9 cellular contexts compared by ENCODE assay signal in the genomic region with DNA sequence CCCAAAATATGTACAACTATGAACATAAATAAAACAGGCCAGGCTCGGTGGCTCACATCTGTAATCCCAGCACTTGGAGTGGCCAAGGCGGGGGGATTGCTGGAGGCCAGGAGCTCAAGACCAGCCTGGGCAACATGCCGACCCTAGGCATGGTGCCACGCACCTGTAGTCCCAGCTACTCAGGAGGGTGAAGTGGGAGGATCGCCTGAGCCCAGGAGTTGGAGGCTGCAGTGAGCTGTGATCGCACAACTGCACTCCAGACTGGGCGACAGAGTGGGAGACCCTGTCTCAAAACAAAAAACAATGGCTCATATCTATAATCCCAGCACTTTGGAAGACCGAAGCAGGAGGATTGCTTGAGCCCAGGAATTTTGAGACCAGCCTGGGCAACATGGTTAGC. TPM values are rescaled to one million over a fixed set of nuclear protein-coding genes. Genes with fewer than 3 reads are reported as not detected.
DNase-seq lines count a peak whose midpoint lies in the region; ATAC-seq, FAIRE-seq and TF ChIP-seq lines count a peak whose summit lies in the region.
"Had no signal": no experiment of that assay in that cellular context is flagged by ENCODE, and none has a peak within 500 bp of the region (broad histone marks: within the 10 kb centered on the region; RNA-seq: fewer than 3 reads in every experiment).

No MANE protein-coding gene starts in this region.

- TF ChIP-seq EP300 in GM12878 (IDR thresholded peaks at IDR 0.05; ENCODE audit: borderline replicate concordance in 1 of 2, control insufficient read depth in 1 of 2, low read depth in 2 of 2, low read length in 2 of 2), result no peak
- no peak for TF ChIP-seq EP300 in ovary (IDR thresholded peaks at IDR 0.05)

- H3K79me2 ChIP-seq in KMS-11 (ENCODE audit: insufficient read depth, low read depth) (peaks cover 57% of the 10 kb centered on the region), GM12878 (ENCODE audit: control insufficient read depth, insufficient read depth, low read length) (peaks cover 44% of the 10 kb centered on the region)

- FAIRE-seq in GM12878 (lab: Jason Lieb, UNC), result no peak
- no peak for FAIRE-seq in urothelium cell line (lab: Jason Lieb, UNC)
- FAIRE-seq: pancreas had no signal

- in situ Hi-C loops in GM12878 (cut with MboI), result loop anchor here (10.0 kb wide), 1 partner anchor 354 kb away; no protein-coding TSS in a partner anchor

- peak overlapping the region; percentile 87 for H3K4me2 ChIP-seq in KMS-11
- H3K4me2 ChIP-seq in GM12878 (ENCODE audit: control insufficient read depth, insufficient read depth), result peak overlapping the region; percentile 86

- RAD21 ChIA-PET in GM12878 (lab: Charles Lee; ENCODE audit: unreplicated experiment), result interaction anchor here (0.9 to 1.4 kb wide), 4 partner anchors 15 to 83 kb away, joined by 3 to 12 read pairs (median 3); no protein-coding TSS in a partner anchor

- CTCF ChIA-PET in Caco-2 (lab: Charles Lee) (no interaction called here), GM12878 (lab: Yijun Ruan, JAX) (interaction anchor here (0.6 to 3.3 kb wide), 5 partner anchors 11 to 1678 kb away, joined by 3 to 10 read pairs (median 3); no protein-coding TSS in a partner anchor)

- no peak overlapping the region for H2AFZ ChIP-seq in KMS-11 (ENCODE audit: low read depth)
- no peak overlapping the region for H2AFZ ChIP-seq in GM12878 (ENCODE audit: control insufficient read depth, low read depth, low read length)

- no peak for TF ChIP-seq RAD21 in GM12878 (IDR thresholded peaks at IDR 0.05; ENCODE audit: insufficient read depth, low read depth, low read length)

- POLR2A ChIA-PET in Caco-2 (lab: Charles Lee) (interaction anchor here (0.6 kb wide), 2 partner anchors 12 to 92 kb away, joined by 3 read pairs; no protein-coding TSS in a partner anchor), GM12878 (lab: Charles Lee) (interaction anchor here (1.1 to 1.9 kb wide), 2 partner anchors 28 to 52 kb away, joined by 3 to 9 read pairs; partner anchors contain the start of gene RRAGA)
- POLR2A ChIA-PET in naive thymus-derived CD8-positive, alpha-beta T cell (lab: Charles Lee), result interaction anchor here (0.7 to 1.6 kb wide), 6 partner anchors 14 to 129 kb away, joined by 3 to 8 read pairs (median 3); partner anchors contain the start of genes DENND4C and RRAGA

- H3K27me3 Mint-ChIP-seq in Caco-2 (ENCODE audit: insufficient read depth, unreplicated experiment), result no peaks in the 10 kb centered on the region
- no peaks in the 10 kb centered on the region for H3K27me3 Mint-ChIP-seq in naive thymus-derived CD8-positive, alpha-beta T cell

- peaks cover 7% of the 10 kb centered on the region for H3K4me1 Mint-ChIP-seq in Caco-2 (ENCODE audit: low read depth, unreplicated experiment)
- peaks cover 14 to 49% (median 43%) of the 10 kb centered on the region in 4 donors for H3K4me1 Mint-ChIP-seq in naive thymus-derived CD8-positive, alpha-beta T cell

- no peak for ATAC-seq in GM12878
- no peak for ATAC-seq in naive thymus-derived CD8-positive, alpha-beta T cell
- ATAC-seq in HG02885 (IDR thresholded peaks at IDR 0.05; ENCODE audit: poor library complexity, unreplicated experiment), result no peak
- ATAC-seq: pancreas had no signal

- H3K36me3 ChIP-seq in Caco-2 (ENCODE audit: control insufficient read depth, insufficient read depth, low read length) (no peaks in the 10 kb centered on the region), KMS-11 (ENCODE audit: insufficient read depth) (no peaks in the 10 kb centered on the region), GM12878 (ENCODE audit: control insufficient read depth in 2 of 2, insufficient read depth in 2 of 2, low read length in 1 of 2) (peaks cover 0 to 2% of the 10 kb centered on the region in 2 experiments; a peak in 1 of 4 replicates), ovary (no peaks in the 10 kb centered on the region)
- H3K36me3 ChIP-seq: pancreas had no signal

- SMC1A ChIA-PET in GM12878 (lab: Charles Lee; ENCODE audit: uncharacterized antibody, unreplicated experiment), result interaction anchor here (0.8 to 1.5 kb wide), 7 partner anchors 16 to 83 kb away, joined by 3 to 5 read pairs (median 3); no protein-coding TSS in a partner anchor

- H3K27ac ChIP-seq in KMS-11 (no peak overlapping the region), GM12878 (ENCODE audit: control insufficient read depth, insufficient read depth) (no peak overlapping the region), ovary (no peak overlapping the region)
- H3K27ac ChIP-seq: pancreas had no signal

- no peaks in the 10 kb centered on the region for H3K9me3 ChIP-seq in Caco-2
- no peaks in the 10 kb centered on the region for H3K9me3 ChIP-seq in GM12878 (replicated peaks; ENCODE audit: control insufficient read depth, insufficient read depth, low read length)
- no peaks in the 10 kb centered on the region for H3K9me3 ChIP-seq in ovary
- H3K9me3 ChIP-seq: pancreas had no signal

- TF ChIP-seq CTCF in Caco-2 (IDR thresholded peaks at IDR 0.05; ENCODE audit: insufficient read depth in 1 of 2, low read depth in 1 of 2, low read length in 1 of 2, severe bottlenecking in 1 of 2, unreplicated experiment in 1 of 2), result no peak
- TF ChIP-seq CTCF in KMS-11 (conservative IDR thresholded peaks at IDR 0.05; ENCODE audit: low read depth, low read length), result no peak
- no peak for TF ChIP-seq CTCF in GM12878 (IDR thresholded peaks at IDR 0.05 in 2 of 3, conservative IDR thresholded peaks at IDR 0.05 in 1 of 3; ENCODE audit: control insufficient read depth in 2 of 3, extremely low read depth in 1 of 3, insufficient read depth in 1 of 3, low read depth in 3 of 3, low read length in 3 of 3)
- no peak for TF ChIP-seq CTCF in ovary (IDR thresholded peaks at IDR 0.05)

- DNase-seq in Caco-2, result no peak
- no peak for DNase-seq in GM12878 (ENCODE audit: low read depth, low spot score)
- DNase-seq in naive thymus-derived CD8-positive, alpha-beta T cell, result no peak
- no peak for DNase-seq in NCI-H510A (lab: John Stamatoyannopoulos, UW)
- DNase-seq in ovary, result no peak
- no peak for DNase-seq in urothelium cell line (ENCODE audit: low spot score)
- DNase-seq: pancreas had no signal

- intact Hi-C loops in Caco-2 (cut with micrococcal nuclease; ENCODE audit: unreplicated experiment) (no loop called here), GM12878 (cut with micrococcal nuclease; ENCODE audit: unreplicated experiment) (no loop called here), ovary (cut with DNase I) (loop anchor here in 1 of 4 donors (10.0 kb wide), 1 partner anchor 64 kb away; no protein-coding TSS in a partner anchor)

- H3K9me3 Mint-ChIP-seq in Caco-2 (ENCODE audit: unreplicated experiment), result no peaks in the 10 kb centered on the region
- no peaks in the 10 kb centered on the region for H3K9me3 Mint-ChIP-seq in naive thymus-derived CD8-positive, alpha-beta T cell

- H3K4me1 ChIP-seq in Caco-2, result no peaks in the 10 kb centered on the region
- H3K4me1 ChIP-seq in KMS-11 (ENCODE audit: low read depth, poor library complexity, severe bottlenecking), result peaks cover 25% of the 10 kb centered on the region
- peaks cover 9% of the 10 kb centered on the region; the same call in 1 of the 2 replicates for H3K4me1 ChIP-seq in GM12878 (ENCODE audit: control insufficient read depth, insufficient read depth, low read length)
- peaks cover 3% of the 10 kb centered on the region for H3K4me1 ChIP-seq in ovary (ENCODE audit: insufficient read depth)

- no peaks in the 10 kb centered on the region for H3K36me3 Mint-ChIP-seq in Caco-2 (ENCODE audit: insufficient read depth, unreplicated experiment)
- H3K36me3 Mint-ChIP-seq in naive thymus-derived CD8-positive, alpha-beta T cell, result peaks cover 0 to 29% (median 4%) of the 10 kb centered on the region in 3 donors

- no peak overlapping the region for H3K27ac Mint-ChIP-seq in Caco-2 (ENCODE audit: unreplicated experiment)
- H3K27ac Mint-ChIP-seq in naive thymus-derived CD8-positive, alpha-beta T cell, result peak overlapping the region in 5 of 10 donors; percentile 29 to 76 (median 51)

- WGBS in GM12878 (ENCODE audit: insufficient coverage, insufficient replicate concordance, low lambda C conversion rate, missing lambda C conversion rate), result 80% methylated on average over 8 of the region's 8 CpGs
- WGBS in ovary, 3 donors, result 76 to 86% (median 78%) methylated on average over 8 of the region's 8 CpGs

- H3K4me3 Mint-ChIP-seq in Caco-2 (ENCODE audit: unreplicated experiment), result peak overlapping the region; percentile 86
- peak overlapping the region; percentile 39 to 94 (median 72) for H3K4me3 Mint-ChIP-seq in naive thymus-derived CD8-positive, alpha-beta T cell

- H4K20me1 ChIP-seq in KMS-11 (ENCODE audit: insufficient read depth), result no peaks in the 10 kb centered on the region
- H4K20me1 ChIP-seq in GM12878 (ENCODE audit: control insufficient read depth, insufficient read depth), result no peaks in the 10 kb centered on the region

- H3K4me3 ChIP-seq in Caco-2 (ENCODE audit: low read depth, low read length), result 0 out of 2 replicates have a peak overlapping the region, but pooled peaks have one; percentile 1
- H3K4me3 ChIP-seq in KMS-11 (IDR thresholded peaks at IDR 0.05; ENCODE audit: insufficient read depth, low read depth, low read length), result no peak overlapping the region
- H3K4me3 ChIP-seq in GM12878, result peak overlapping the region; percentile 80
- H3K4me3 ChIP-seq in ovary, result no peak overlapping the region

- BruUV-seq in Caco-2 (replicated peaks; lab: Mats Ljungman, UMichigan) (no TSS peak), GM12878 (replicated peaks; lab: Mats Ljungman, UMichigan) (no TSS peak)

- H3K27me3 ChIP-seq in Caco-2 (replicated peaks; ENCODE audit: control insufficient read depth, insufficient read depth, low read length) (no peaks in the 10 kb centered on the region), KMS-11 (ENCODE audit: insufficient read depth, low read depth) (no peaks in the 10 kb centered on the region), GM12878 (replicated peaks in 1 of 2; ENCODE audit: control insufficient read depth in 2 of 2, insufficient read depth in 2 of 2, low read length in 1 of 2) (no peaks in the 10 kb centered on the region), ovary (no peaks in the 10 kb centered on the region)
- H3K27me3 ChIP-seq: pancreas had no signal

- H3K9ac ChIP-seq in KMS-11, result no peak overlapping the region
- H3K9ac ChIP-seq in GM12878 (ENCODE audit: control insufficient read depth, insufficient read depth, low read length), result peak overlapping the region; percentile 18; the same call in 1 of the 2 replicates

- TF ChIP-seq POLR2A in GM12878 (IDR thresholded peaks at IDR 0.05; ENCODE audit: low read depth, low read length) (no peak), ovary (IDR thresholded peaks at IDR 0.05) (no peak)

RNA-seq across cellular contexts. Expression of gene HAUS6, which starts 1.5 kb away (rescaled TPM):
- 15.0 and 15.2 TPM in 2 replicates for total RNA-seq in Caco-2 (2022)
- 33.5 and 34.2 TPM in 2 replicates for total RNA-seq in GM12878 (2013; cell fraction: nucleolus; rRNA removed)
- 17.1 and 22.3 TPM in 2 replicates for total RNA-seq in GM12878 (2014; rRNA removed)
- 26.4 and 26.8 TPM in 2 replicates for total RNA-seq in GM12878 (2014; rRNA removed; fragmentation: Illumina TruSeq; extraction: Trizol)
- total RNA-seq in GM12878 (2021), result 17.4 and 18.0 TPM in 2 replicates
- 3.9 TPM for polyA plus RNA-seq in GM12878 (2011; ENCODE audit: low read depth)
- polyA plus RNA-seq in GM12878 (2011; rRNA removed), result 17.5 and 29.3 TPM in 2 replicates
- polyA plus RNA-seq in GM12878 (2011; cell fraction: cytosol; rRNA removed), result 6.3 and 6.9 TPM in 2 replicates
- polyA plus RNA-seq in GM12878 (2011; cell fraction: nucleus; rRNA removed), result 11.7 and 12.4 TPM in 2 replicates
- 6.0 and 9.0 TPM in 2 replicates for polyA plus RNA-seq in GM12878 (2012)
- 19.5 and 26.5 TPM in 2 replicates for polyA plus RNA-seq in GM12878 (2014; fragmentation: Illumina TruSeq; extraction: Trizol)
- 1 to 10 TPM; 7.1 to 8.4 TPM for polyA plus RNA-seq in GM12878 (2014; fragmentation: Nextera tagmentation; extraction: Ambion mirVana)
- polyA plus RNA-seq in GM12878 (2014; rRNA removed), result 10.2 and 11.9 TPM in 2 replicates
- polyA plus RNA-seq in GM12878 (2016; fragmentation: Nextera tagmentation; extraction: Ambion mirVana), result 10 to 100 TPM; 13.0 to 14.9 TPM
- 14.2 and 18.7 TPM in 2 replicates for polyA minus RNA-seq in GM12878 (2011; rRNA and poly(A)+ RNA removed)
- 6.1 and 7.7 TPM in 2 replicates for polyA minus RNA-seq in GM12878 (2011; cell fraction: cytosol; rRNA and poly(A)+ RNA removed)
- polyA minus RNA-seq in GM12878 (2011; cell fraction: nucleus; rRNA and poly(A)+ RNA removed), result 9.3 and 14.4 TPM in 2 replicates
- total RNA-seq in naive thymus-derived CD8-positive, alpha-beta T cell, result 10 to 100 TPM; 22.1 TPM
- 1 to 10 TPM; 4.6 to 5.2 (median 4.7) TPM for polyA plus RNA-seq in naive thymus-derived CD8-positive, alpha-beta T cell
- total RNA-seq in ovary, result 10 to 100 TPM in 4 of 7 donors, 1 to 10 TPM in 3; 7.1 to 13.1 (median 10.7) TPM
- 1 to 10 TPM; 4.6 to 6.4 TPM for polyA plus RNA-seq in ovary

RNA-seq across cellular contexts. Expression of gene PLIN2, which starts 26.1 kb away (rescaled TPM):
- total RNA-seq in Caco-2 (2022) (57.8 and 64.2 TPM in 2 replicates), GM12878 (2014; rRNA removed) (37.8 and 39.1 TPM in 2 replicates), GM12878 (2014; rRNA removed; fragmentation: Illumina TruSeq; extraction: Trizol) (39.3 and 40.0 TPM in 2 replicates), GM12878 (2021) (33.4 and 34.8 TPM in 2 replicates), ovary (100 to 1,000 TPM in 3 of 7 donors, 10 to 100 TPM in 4; 33.3 to 138 (median 77.4) TPM)
- 110 and 112 TPM in 2 replicates for total RNA-seq in GM12878 (2013; cell fraction: nucleolus; rRNA removed)
- 46.4 TPM for polyA plus RNA-seq in GM12878 (2011; ENCODE audit: low read depth)
- polyA plus RNA-seq in GM12878 (2011; rRNA removed) (103 and 112 TPM in 2 replicates), GM12878 (2014; fragmentation: Illumina TruSeq; extraction: Trizol) (43.4 and 52.9 TPM in 2 replicates), GM12878 (2014; fragmentation: Nextera tagmentation; extraction: Ambion mirVana) (10 to 100 TPM; 48.4 to 52.7 TPM), GM12878 (2014; rRNA removed) (31.2 and 34.8 TPM in 2 replicates), GM12878 (2016; fragmentation: Nextera tagmentation; extraction: Ambion mirVana) (10 to 100 TPM; 45.5 to 46.8 TPM), ovary (100 to 1,000 TPM in 1 of 2 donors, 10 to 100 TPM in 1; 41.0 to 110 TPM)
- polyA plus RNA-seq in GM12878 (2011; cell fraction: cytosol; rRNA removed), result 125 and 147 TPM in 2 replicates
- 53.3 and 64.9 TPM in 2 replicates for polyA plus RNA-seq in GM12878 (2011; cell fraction: nucleus; rRNA removed)
- polyA plus RNA-seq in GM12878 (2012), result 49.1 and 54.8 TPM in 2 replicates
- polyA minus RNA-seq in GM12878 (2011; rRNA and poly(A)+ RNA removed), result 212 and 253 TPM in 2 replicates
- polyA minus RNA-seq in GM12878 (2011; cell fraction: cytosol; rRNA and poly(A)+ RNA removed), result 35.3 and 35.7 TPM in 2 replicates
- polyA minus RNA-seq in GM12878 (2011; cell fraction: nucleus; rRNA and poly(A)+ RNA removed), result 42.0 and 47.9 TPM in 2 replicates
- total RNA-seq in naive thymus-derived CD8-positive, alpha-beta T cell, result 10 to 100 TPM; 50.3 to 53.0 TPM
- polyA plus RNA-seq in naive thymus-derived CD8-positive, alpha-beta T cell, result 100 to 1,000 TPM in 1 of 3 donors, 10 to 100 TPM in 2; 62.7 to 105 (median 65.7) TPM

RNA-seq across cellular contexts. Expression of gene RRAGA, which starts 52.0 kb away (rescaled TPM):
- total RNA-seq in Caco-2 (2022), result 37.8 and 44.7 TPM in 2 replicates
- 14.9 and 16.6 TPM in 2 replicates for total RNA-seq in GM12878 (2013; cell fraction: nucleolus; rRNA removed)
- 23.5 and 26.0 TPM in 2 replicates for total RNA-seq in GM12878 (2014; rRNA removed)
- 22.8 and 23.2 TPM in 2 replicates for total RNA-seq in GM12878 (2014; rRNA removed; fragmentation: Illumina TruSeq; extraction: Trizol)
- 41.4 and 44.5 TPM in 2 replicates for total RNA-seq in GM12878 (2021)
- 31.6 TPM for polyA plus RNA-seq in GM12878 (2011; ENCODE audit: low read depth)
- polyA plus RNA-seq in GM12878 (2011; rRNA removed), result 54.4 and 64.4 TPM in 2 replicates
- 50.4 and 53.2 TPM in 2 replicates for polyA plus RNA-seq in GM12878 (2011; cell fraction: cytosol; rRNA removed)
- polyA plus RNA-seq in GM12878 (2011; cell fraction: nucleus; rRNA removed), result 37.1 and 43.1 TPM in 2 replicates
- polyA plus RNA-seq in GM12878 (2012), result 30.7 and 37.2 TPM in 2 replicates
- polyA plus RNA-seq in GM12878 (2014; fragmentation: Illumina TruSeq; extraction: Trizol), result 36.5 and 38.4 TPM in 2 replicates
- polyA plus RNA-seq in GM12878 (2014; fragmentation: Nextera tagmentation; extraction: Ambion mirVana), result 10 to 100 TPM; 10.1 to 19.3 TPM
- polyA plus RNA-seq in GM12878 (2014; rRNA removed), result 39.3 and 39.8 TPM in 2 replicates
- 10 to 100 TPM; 74.2 to 74.6 TPM for polyA plus RNA-seq in GM12878 (2016; fragmentation: Nextera tagmentation; extraction: Ambion mirVana)
- 47.8 and 51.2 TPM in 2 replicates for polyA minus RNA-seq in GM12878 (2011; rRNA and poly(A)+ RNA removed)
- polyA minus RNA-seq in GM12878 (2011; cell fraction: cytosol; rRNA and poly(A)+ RNA removed), result 13.8 and 14.0 TPM in 2 replicates
- polyA minus RNA-seq in GM12878 (2011; cell fraction: nucleus; rRNA and poly(A)+ RNA removed), result 34.1 and 41.9 TPM in 2 replicates
- total RNA-seq in naive thymus-derived CD8-positive, alpha-beta T cell, result 10 to 100 TPM; 54.4 to 55.6 TPM
- 10 to 100 TPM; 64.9 to 82.1 (median 66.2) TPM for polyA plus RNA-seq in naive thymus-derived CD8-positive, alpha-beta T cell
- total RNA-seq in ovary, result 100 to 1,000 TPM in 4 of 7 donors, 10 to 100 TPM in 3; 36.6 to 111 (median 104) TPM
- polyA plus RNA-seq in ovary, result 100 to 1,000 TPM in 1 of 2 donors, 10 to 100 TPM in 1; 90.1 to 124 TPM

Comparison
In these comparisons a context has a peak if more than half of its experiments do, and no peak if none do; other contexts are left out.
1. H3K4me3 ChIP-seq: peak in Caco-2 (single experiment) and GM12878 (single experiment); none in KMS-11 (single experiment) and ovary (single experiment).